In genomic region chr2:226763320-226763719, GRCh38 we compare ENCODE assay signal across 17 cellular contexts. TPM values are rescaled to one million over a fixed set of nuclear protein-coding genes. Genes with fewer than 3 reads are reported as not detected.
DNase-seq lines count a peak whose midpoint lies in the region; ATAC-seq, FAIRE-seq and TF ChIP-seq lines count a peak whose summit lies in the region.
"Had no signal": no experiment of that assay in that cellular context is flagged by ENCODE, and none has a peak within 500 bp of the region (broad histone marks: within the 10 kb centered on the region; RNA-seq: fewer than 3 reads in every experiment).

No MANE protein-coding gene starts in this region.

- H3K27me3 ChIP-seq in ascending aorta (no peaks in the 10 kb centered on the region), skeletal muscle tissue (ENCODE audit: control insufficient read depth in 3 of 3, insufficient read depth in 3 of 3, low read length in 3 of 3) (no peaks in the 10 kb centered on the region)
- H3K27me3 ChIP-seq: cardiac muscle cell, Peyer's patch had no signal

- DNase-seq in H54 (ENCODE audit: insufficient read length, low spot score) (no peak), ascending aorta (ENCODE audit: low spot score in 2 of 2) (no peak), hepatic stellate cell (ENCODE audit: low spot score) (peak; percentile 24), kidney glomerular epithelial cell (lab: John Stamatoyannopoulos, UW) (no peak), NCI-H526 (lab: John Stamatoyannopoulos, UW) (no peak), hypothalamus (lab: John Stamatoyannopoulos, UW) (no peak)
- DNase-seq: activated CD4-positive, alpha-beta T cell treated with anti-CD3 and anti-CD28 coated beads, Interleukin-2, amount 50 U/mL, for 48 hours; activated T-cell treated with anti-CD3 and anti-CD28 coated beads, Interleukin-2, amount 50 U/mL, for 24 hours; effector memory CD8-positive, alpha-beta T cell; foreskin fibroblast; Peyer's patch; stimulated activated CD4-positive, alpha-beta T cell treated with anti-CD3 and anti-CD28 coated beads, Interleukin-2, amount 100 ng/mL, for 48 hours had no signal

- no peak for ATAC-seq in GM18520 (IDR thresholded peaks at IDR 0.05; ENCODE audit: unreplicated experiment)
- ATAC-seq: activated naive CD4-positive, alpha-beta T cell treated with anti-CD3 and anti-CD28 coated beads, Interleukin-2, amount 50 U/mL, for 72 hours; effector memory CD8-positive, alpha-beta T cell had no signal

- H3K27ac ChIP-seq in ascending aorta (peak overlapping the region; percentile 68 to 76), skeletal muscle tissue (ENCODE audit: low read depth, low read length) (peak overlapping the region; percentile 50)
- H3K27ac ChIP-seq: cardiac muscle cell, Peyer's patch had no signal

- FAIRE-seq in H54 (lab: Jason Lieb, UNC): peak; percentile 88

- no peak overlapping the region for H3K9ac ChIP-seq in skeletal muscle tissue (ENCODE audit: low read depth in 1 of 3, low read length in 3 of 3)

- no peaks in the 10 kb centered on the region for H3K9me3 ChIP-seq in ascending aorta
- H3K9me3 ChIP-seq in skeletal muscle tissue (ENCODE audit: control insufficient read depth in 3 of 3, low read length in 3 of 3): no peaks in the 10 kb centered on the region
- H3K9me3 ChIP-seq: Peyer's patch had no signal

- H3K4me1 ChIP-seq in ascending aorta (peaks cover 7 to 47% of the 10 kb centered on the region in 2 donors), skeletal muscle tissue (ENCODE audit: control insufficient read depth in 3 of 3, insufficient read depth in 3 of 3, low read length in 3 of 3) (peaks cover 46 to 61% (median 60%) of the 10 kb centered on the region in 3 donors)

- H3K36me3 ChIP-seq in ascending aorta (no peaks in the 10 kb centered on the region), skeletal muscle tissue (ENCODE audit: control insufficient read depth in 3 of 3, insufficient read depth in 3 of 3, low read length in 3 of 3) (no peaks in the 10 kb centered on the region)
- H3K36me3 ChIP-seq: cardiac muscle cell, Peyer's patch had no signal

- no peak overlapping the region for H3K4me3 ChIP-seq in ascending aorta
- peak overlapping the region in 1 of 3 donors; percentile 7 for H3K4me3 ChIP-seq in skeletal muscle tissue (ENCODE audit: low read length in 3 of 3)
- H3K4me3 ChIP-seq: cardiac muscle cell, lung, Peyer's patch had no signal

- intact Hi-C loops in ascending aorta (cut with DNase I): loop anchor here (2.0 kb wide), 1 partner anchor 27 kb away; no protein-coding TSS in a partner anchor

- no peak for TF ChIP-seq POLR2A in H54 (IDR thresholded peaks at IDR 0.05; ENCODE audit: low read depth, low read length)

- no peak for TF ChIP-seq CTCF in ascending aorta (IDR thresholded peaks at IDR 0.05)

RNA-seq across cellular contexts. Expression of gene IRS1, which starts 36.3 kb away (rescaled TPM):
- 18.6 TPM for total RNA-seq in ascending aorta
- 13.0 TPM for total RNA-seq in skeletal muscle tissue
